ENCODE assay signal across 10 cellular contexts in the genomic region with DNA sequence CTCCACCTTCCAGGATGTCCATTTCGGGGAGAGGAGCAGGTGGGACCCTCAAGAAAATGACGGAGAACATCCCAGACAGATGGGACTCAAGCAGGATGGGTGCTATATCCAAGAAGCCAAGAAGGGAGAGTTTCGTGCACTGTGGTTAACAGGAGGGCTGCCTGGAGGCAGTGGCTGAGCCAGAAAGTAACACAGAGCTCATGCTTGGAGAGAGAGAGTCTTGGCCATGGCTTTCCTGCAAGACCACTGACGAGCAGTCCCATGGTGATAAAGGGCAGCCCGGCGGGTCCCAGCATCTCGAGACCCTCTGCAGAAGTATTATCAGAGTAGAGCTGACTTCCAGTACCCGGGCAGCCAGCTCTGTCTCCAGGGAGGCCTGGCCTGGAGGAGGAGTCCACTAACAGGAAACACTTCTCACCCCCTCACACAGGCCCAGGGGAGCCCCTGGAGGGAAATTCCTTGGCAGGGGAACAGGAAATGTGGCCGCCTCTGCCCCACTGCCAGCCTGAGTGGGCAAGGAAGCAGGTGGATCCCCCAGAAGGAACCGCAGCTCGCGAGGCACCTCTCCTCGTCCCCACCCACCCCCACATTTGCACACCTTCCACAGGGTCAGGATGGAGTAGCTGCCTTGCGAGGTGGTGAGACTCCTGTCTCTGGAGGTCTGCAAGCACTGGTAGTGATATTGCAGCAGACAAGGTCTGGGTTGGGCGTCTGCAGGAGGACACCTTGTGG. TPM values are rescaled to one million over a fixed set of nuclear protein-coding genes. Genes with fewer than 3 reads are reported as not detected.
DNase-seq lines count a peak whose midpoint lies in the region; ATAC-seq, FAIRE-seq and TF ChIP-seq lines count a peak whose summit lies in the region.
"Had no signal": no experiment of that assay in that cellular context is flagged by ENCODE, and none has a peak within 500 bp of the region (broad histone marks: within the 10 kb centered on the region; RNA-seq: fewer than 3 reads in every experiment).

No MANE protein-coding gene starts in this region.

- H3K9me3 ChIP-seq in A549 (no peaks in the 10 kb centered on the region), BE2C (no peaks in the 10 kb centered on the region)

- peaks cover 37% of the 10 kb centered on the region for H3K36me3 Mint-ChIP-seq in T-helper 2 cell treated with Interferon-gamma antibody and Interleukin-4, amounts not matched to agents 5 μg/mL and 100 μg/mL, for 36 hours (ENCODE audit: low read depth)
- peaks cover 56% of the 10 kb centered on the region for H3K36me3 Mint-ChIP-seq in dendritic cell treated with granulocyte-macrophage colony-stimulating factor and Interleukin-4, amounts not matched to agents 40 ng/mL and 50 ng/mL, for 4 days (ENCODE audit: low read depth)

- H3K27me3 ChIP-seq in BE2C, result no peaks in the 10 kb centered on the region

- ATAC-seq in A549, result no peak
- no peak for ATAC-seq in GM19023 (IDR thresholded peaks at IDR 0.05; ENCODE audit: unreplicated experiment)

- no peak overlapping the region for H3K4me3 ChIP-seq in A549
- no peak overlapping the region for H3K4me3 ChIP-seq in BE2C (ENCODE audit: low read depth, low read length)

- peak overlapping the region; percentile 74 for H3K27ac Mint-ChIP-seq in T-helper 2 cell treated with Interferon-gamma antibody and Interleukin-4, amounts not matched to agents 5 μg/mL and 100 μg/mL, for 36 hours
- H3K27ac Mint-ChIP-seq in dendritic cell treated with granulocyte-macrophage colony-stimulating factor and Interleukin-4, amounts not matched to agents 40 ng/mL and 50 ng/mL, for 4 days, result peak overlapping the region; percentile 89

- H3K4me1 ChIP-seq in A549 (peaks cover 45% of the 10 kb centered on the region), BE2C (no peaks in the 10 kb centered on the region)

- no peak for TF ChIP-seq POLR2A in A549 (IDR thresholded peaks at IDR 0.05; ENCODE audit: low read length)

- TF ChIP-seq RAD21 in A549 (conservative IDR thresholded peaks at IDR 0.05 in 1 of 2, IDR thresholded peaks at IDR 0.05 in 1 of 2), result no peak

- 72% methylated on average over 7 of the region's 15 CpGs for WGBS in A549 (ENCODE audit: missing lambda C conversion rate)

- TF ChIP-seq EP300 in A549 (IDR thresholded peaks at IDR 0.05), result no peak

- H3K9me3 Mint-ChIP-seq in T-helper 2 cell treated with Interferon-gamma antibody and Interleukin-4, amounts not matched to agents 5 μg/mL and 100 μg/mL, for 36 hours, result no peaks in the 10 kb centered on the region
- H3K9me3 Mint-ChIP-seq in dendritic cell treated with granulocyte-macrophage colony-stimulating factor and Interleukin-4, amounts not matched to agents 40 ng/mL and 50 ng/mL, for 4 days, result no peaks in the 10 kb centered on the region

- H3K4me1 Mint-ChIP-seq in T-helper 2 cell treated with Interferon-gamma antibody and Interleukin-4, amounts not matched to agents 5 μg/mL and 100 μg/mL, for 36 hours (ENCODE audit: low read depth), result peaks cover 42% of the 10 kb centered on the region
- peaks cover 58% of the 10 kb centered on the region for H3K4me1 Mint-ChIP-seq in dendritic cell treated with granulocyte-macrophage colony-stimulating factor and Interleukin-4, amounts not matched to agents 40 ng/mL and 50 ng/mL, for 4 days (ENCODE audit: low read depth)

- CTCF ChIA-PET in A549 (lab: Yijun Ruan, JAX), result interaction anchor here (0.8 to 9.9 kb wide), 11 partner anchors 8 to 252 kb away, joined by 3 to 134 read pairs (median 4); a partner anchor contains a TSS
- CTCF ChIA-PET in GM10248 (lab: Yijun Ruan, JAX), result interaction anchor here (1.5 to 7.6 kb wide), 5 partner anchors 47 to 253 kb away, joined by 4 to 77 read pairs (median 9); no protein-coding TSS in a partner anchor

- FAIRE-seq in A549 (lab: Jason Lieb, UNC), result no peak

- no peaks in the 10 kb centered on the region for H3K27me3 Mint-ChIP-seq in T-helper 2 cell treated with Interferon-gamma antibody and Interleukin-4, amounts not matched to agents 5 μg/mL and 100 μg/mL, for 36 hours (ENCODE audit: low read depth)
- peaks cover 15% of the 10 kb centered on the region for H3K27me3 Mint-ChIP-seq in dendritic cell treated with granulocyte-macrophage colony-stimulating factor and Interleukin-4, amounts not matched to agents 40 ng/mL and 50 ng/mL, for 4 days

- H3K36me3 ChIP-seq in BE2C, result no peaks in the 10 kb centered on the region

- intact Hi-C loops in dendritic cell treated with granulocyte-macrophage colony-stimulating factor and Interleukin-4, amounts not matched to agents 40 ng/mL and 50 ng/mL, for 4 days (cut with micrococcal nuclease), result no loop called here

- H3K27ac ChIP-seq in A549, result peak overlapping the region; percentile 19 to 74; a peak in 4 of 6 replicates

- peak overlapping the region; percentile 72 for H3K4me3 Mint-ChIP-seq in T-helper 2 cell treated with Interferon-gamma antibody and Interleukin-4, amounts not matched to agents 5 μg/mL and 100 μg/mL, for 36 hours
- H3K4me3 Mint-ChIP-seq in dendritic cell treated with granulocyte-macrophage colony-stimulating factor and Interleukin-4, amounts not matched to agents 40 ng/mL and 50 ng/mL, for 4 days, result no peak overlapping the region

- no peak for DNase-seq in A549 (ENCODE audit: low read depth in 1 of 2, low spot score in 1 of 2)
- DNase-seq in GM10248 (ENCODE audit: extremely low spot score), result peak; percentile 57
- peak; percentile 74 for DNase-seq in T-helper 2 cell treated with Interferon-gamma antibody and Interleukin-4, amounts not matched to agents 5 μg/mL and 100 μg/mL, for 36 hours (ENCODE audit: low spot score)
- no peak for DNase-seq in DMS53 treated with DMSO at 0.1 percent for 48 hours (lab: John Stamatoyannopoulos, UW; ENCODE audit: unreplicated experiment)
- DNase-seq in NCI-H526 (lab: John Stamatoyannopoulos, UW), result no peak
- DNase-seq in BE2C, result no peak
- DNase-seq: NCI-H1436 treated with DMSO at 0.1 percent for 48 hours had no signal

- POLR2A ChIA-PET in A549 (lab: Yijun Ruan, JAX) (interaction anchor here (1.2 kb wide), 1 partner anchor 113 kb away, joined by 3 read pairs; no protein-coding TSS in a partner anchor), GM10248 (lab: Yijun Ruan, JAX) (no interaction called here)

- H3K4me2 ChIP-seq in A549, result peak overlapping the region; percentile 30; the same call in 1 of the 3 replicates

- TF ChIP-seq CTCF in A549 (IDR thresholded peaks at IDR 0.05) (no peak), GM10248 (IDR thresholded peaks at IDR 0.05; ENCODE audit: control extremely low read depth, extremely low read depth, low read depth, missing control alignments) (peak; percentile 20), BE2C (IDR thresholded peaks at IDR 0.05; ENCODE audit: low read depth, low read length) (no peak)

TF ChIP-seq in A549, 52 proteins besides CTCF, POLR2A, EP300 and RAD21:
- TF ChIP-seq, protein P1, sequence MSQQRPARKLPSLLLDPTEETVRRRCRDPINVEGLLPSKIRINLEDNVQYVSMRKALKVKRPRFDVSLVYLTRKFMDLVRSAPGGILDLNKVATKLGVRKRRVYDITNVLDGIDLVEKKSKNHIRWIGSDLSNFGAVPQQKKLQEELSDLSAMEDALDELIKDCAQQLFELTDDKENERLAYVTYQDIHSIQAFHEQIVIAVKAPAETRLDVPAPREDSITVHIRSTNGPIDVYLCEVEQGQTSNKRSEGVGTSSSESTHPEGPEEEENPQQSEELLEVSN (IDR thresholded peaks at IDR 0.05; ENCODE audit: borderline replicate concordance, low read depth), result no peak
- TF ChIP-seq RFX5 (IDR thresholded peaks at IDR 0.05) (no peak), ZFP36 (IDR thresholded peaks at IDR 0.05; ENCODE audit: borderline replicate concordance, partially characterized antibody) (peak; percentile 68)
TF ChIP-seq in A549: peak in this region for 1.

RNA-seq across cellular contexts. Expression of a gene that starts 32.2 kb away (rescaled TPM):
- 0.03 and 0.05 TPM in 2 replicates for polyA plus RNA-seq in A549 (2011; rRNA removed)
- 0.09 and 0.16 TPM in 2 replicates for polyA plus RNA-seq in A549 (2012; cell fraction: cytosol; rRNA removed)
- 0.24 and 0.32 TPM in 2 replicates for polyA plus RNA-seq in A549 (2012; cell fraction: nucleus; rRNA removed)
- polyA plus RNA-seq in A549 (2017; fragmentation: RNase III; extraction: RNeasy Plus Mini Kit Qiagen cat#74134 plus additional on column Dnase treatment), result 0.10 to 0.24 TPM (median 0.15 TPM) in 3 replicates
- polyA minus RNA-seq in A549 (2011; rRNA and poly(A)+ RNA removed), result 0.04 TPM in 1 of 2 replicates, not detected in the other
- 0.99 TPM for polyA plus RNA-seq in BE2C (2012; ENCODE audit: insufficient read depth, insufficient read length, low read depth)
- polyA plus RNA-seq: BJ had no signal

Comparison
In these comparisons a context has a peak if more than half of its experiments do, and no peak if none do; other contexts are left out.
1. DNase-seq: peak in GM10248 (single experiment) and T-helper 2 cell treated with Interferon-gamma antibody and Interleukin-4, amounts not matched to agents 5 μg/mL and 100 μg/mL, for 36 hours (single experiment); none in A549 (0 of 2), DMS53 treated with DMSO at 0.1 percent for 48 hours (single experiment), NCI-H526 (0 of 2) and BE2C (single experiment).